9 cellular contexts compared by ENCODE assay signal in genomic region chr20:47353224-47353696, GRCh38. TPM values are rescaled to one million over a fixed set of nuclear protein-coding genes. Genes with fewer than 3 reads are reported as not detected.
A peak's percentile ranks its signal among the peaks of the same experiment; 100 is the strongest.
DNase-seq lines count a peak whose midpoint lies in the region; ATAC-seq and TF ChIP-seq lines count a peak whose summit lies in the region.
"Had no signal": no experiment of that assay in that cellular context is flagged by ENCODE, and none has a peak within 500 bp of the region (broad histone marks: within the 10 kb centered on the region; RNA-seq: fewer than 3 reads in every experiment).

No MANE protein-coding gene starts in this region.

- peaks cover 2% of the 10 kb centered on the region; the same call in 1 of the 2 replicates for H3K36me3 ChIP-seq in GM06990 (ENCODE audit: control insufficient read depth, insufficient read depth, low read length)
- peaks cover 22% of the 10 kb centered on the region for H3K36me3 ChIP-seq in NT2/D1 (ENCODE audit: insufficient read depth, insufficient read length, low read length)
- no peaks in the 10 kb centered on the region for H3K36me3 ChIP-seq in prostate gland

- no peak for TF ChIP-seq CTCF in GM06990 (IDR thresholded peaks at IDR 0.05; ENCODE audit: insufficient read depth, low read length, poor library complexity, severe bottlenecking)
- no peak for TF ChIP-seq CTCF in epithelial cell of esophagus (IDR thresholded peaks at IDR 0.05; ENCODE audit: insufficient read depth, low read depth, low read length, missing control alignments)
- TF ChIP-seq CTCF in prostate gland (IDR thresholded peaks at IDR 0.05): no peak

- H3K9me3 ChIP-seq in NT2/D1 (ENCODE audit: insufficient read depth, low read length): no peaks in the 10 kb centered on the region
- H3K9me3 ChIP-seq in prostate gland: no peaks in the 10 kb centered on the region

- H3K27ac ChIP-seq in prostate gland: peak overlapping the region; percentile 99

- no peak for TF ChIP-seq POLR2A in prostate gland (IDR thresholded peaks at IDR 0.05)

- H3K27me3 ChIP-seq in GM06990 (replicated peaks; ENCODE audit: control insufficient read depth, insufficient read depth, low read length) (no peaks in the 10 kb centered on the region), NT2/D1 (ENCODE audit: insufficient read depth, insufficient read length) (no peaks in the 10 kb centered on the region), prostate gland (replicated peaks; ENCODE audit: insufficient read depth) (no peaks in the 10 kb centered on the region)

- no peak for ATAC-seq in GM21528 (IDR thresholded peaks at IDR 0.05; ENCODE audit: low FRiP score, unreplicated experiment)

- intact Hi-C loops in prostate gland (cut with DNase I): no loop called here

- H3K9ac ChIP-seq in NT2/D1 (ENCODE audit: insufficient read length, low read depth): peak overlapping the region; percentile 57

- peaks cover 5% of the 10 kb centered on the region for H3K4me1 ChIP-seq in NT2/D1 (ENCODE audit: insufficient read depth, insufficient read length)
- peaks cover 52% of the 10 kb centered on the region for H3K4me1 ChIP-seq in prostate gland (replicated peaks)

- H3K4me3 ChIP-seq in GM06990 (replicated peaks; ENCODE audit: low read depth, low read length) (peak overlapping the region; percentile 73), NT2/D1 (ENCODE audit: insufficient read length, low read depth) (no peak overlapping the region), epithelial cell of esophagus (ENCODE audit: low read length) (peak overlapping the region; percentile 47), prostate gland (peak overlapping the region in 1 of 2 donors; percentile 15)

- WGBS in prostate gland: 37% methylated on average over 3 of the region's 3 CpGs

- DNase-seq in GM06990 (ENCODE audit: extremely low read depth, insufficient read length): no peak
- DNase-seq in NT2/D1 (ENCODE audit: low read depth, low spot score): no peak
- DNase-seq in epithelial cell of esophagus (ENCODE audit: low read depth): no peak
- DNase-seq in prostate gland (ENCODE audit: low spot score): no peak
- DNase-seq in putamen (ENCODE audit: low spot score): no peak
- DNase-seq in NCI-H187 treated with DMSO at 0.1 percent for 48 hours (lab: John Stamatoyannopoulos, UW): no peak
- DNase-seq in NCI-H2171 (lab: John Stamatoyannopoulos, UW): no peak
- DNase-seq: NCI-H1694 had no signal

RNA-seq across cellular contexts. Expression of gene ZMYND8, which starts 3.2 kb away (rescaled TPM):
- 10 to 100 TPM; 19.9 to 70.9 TPM for total RNA-seq in prostate gland
